ENCODE assay signal across 2 cellular contexts in the genomic region with DNA sequence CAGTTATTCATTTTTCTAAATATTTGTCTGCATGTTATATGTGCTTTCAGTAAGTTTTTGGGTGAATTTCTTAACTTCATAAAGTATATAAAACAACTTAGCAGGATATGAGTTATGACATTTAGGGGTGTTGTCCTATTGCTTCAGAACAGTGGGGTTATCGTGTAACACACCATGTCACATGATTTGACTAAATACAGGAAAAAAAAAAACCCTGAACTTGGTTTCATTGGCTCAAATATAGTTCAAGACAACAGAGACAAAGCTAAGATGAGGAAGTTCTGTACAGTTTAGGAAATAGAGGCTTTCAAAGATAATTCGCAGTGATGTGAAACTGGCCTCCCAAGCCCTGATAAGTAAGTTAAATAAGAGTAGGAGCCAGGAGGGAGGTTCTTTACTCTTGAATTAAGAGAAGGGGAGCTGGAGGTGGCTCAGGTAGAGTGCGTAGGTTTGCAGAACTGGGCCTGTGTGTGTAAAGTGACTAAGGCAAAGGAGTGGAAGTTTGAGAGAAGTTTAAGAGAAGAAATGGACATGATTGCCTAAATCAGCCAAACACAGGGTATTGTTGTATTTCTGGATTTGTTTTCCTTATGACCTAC.
TF ChIP-seq lines count a peak whose summit lies in the region.

No MANE protein-coding gene starts in this region.

TF ChIP-seq in A549, 52 proteins besides CTCF, POLR2A, EP300 and RAD21 (continued from another document):
- TF ChIP-seq TFCP2L1 (CRISPR knock-in tag; IDR thresholded peaks at IDR 0.05) = no peak

TF ChIP-seq in K562, 482 proteins besides CTCF, POLR2A, EP300 and RAD21 (continued from another document and continues in another):
- TF ChIP-seq, protein P1, sequence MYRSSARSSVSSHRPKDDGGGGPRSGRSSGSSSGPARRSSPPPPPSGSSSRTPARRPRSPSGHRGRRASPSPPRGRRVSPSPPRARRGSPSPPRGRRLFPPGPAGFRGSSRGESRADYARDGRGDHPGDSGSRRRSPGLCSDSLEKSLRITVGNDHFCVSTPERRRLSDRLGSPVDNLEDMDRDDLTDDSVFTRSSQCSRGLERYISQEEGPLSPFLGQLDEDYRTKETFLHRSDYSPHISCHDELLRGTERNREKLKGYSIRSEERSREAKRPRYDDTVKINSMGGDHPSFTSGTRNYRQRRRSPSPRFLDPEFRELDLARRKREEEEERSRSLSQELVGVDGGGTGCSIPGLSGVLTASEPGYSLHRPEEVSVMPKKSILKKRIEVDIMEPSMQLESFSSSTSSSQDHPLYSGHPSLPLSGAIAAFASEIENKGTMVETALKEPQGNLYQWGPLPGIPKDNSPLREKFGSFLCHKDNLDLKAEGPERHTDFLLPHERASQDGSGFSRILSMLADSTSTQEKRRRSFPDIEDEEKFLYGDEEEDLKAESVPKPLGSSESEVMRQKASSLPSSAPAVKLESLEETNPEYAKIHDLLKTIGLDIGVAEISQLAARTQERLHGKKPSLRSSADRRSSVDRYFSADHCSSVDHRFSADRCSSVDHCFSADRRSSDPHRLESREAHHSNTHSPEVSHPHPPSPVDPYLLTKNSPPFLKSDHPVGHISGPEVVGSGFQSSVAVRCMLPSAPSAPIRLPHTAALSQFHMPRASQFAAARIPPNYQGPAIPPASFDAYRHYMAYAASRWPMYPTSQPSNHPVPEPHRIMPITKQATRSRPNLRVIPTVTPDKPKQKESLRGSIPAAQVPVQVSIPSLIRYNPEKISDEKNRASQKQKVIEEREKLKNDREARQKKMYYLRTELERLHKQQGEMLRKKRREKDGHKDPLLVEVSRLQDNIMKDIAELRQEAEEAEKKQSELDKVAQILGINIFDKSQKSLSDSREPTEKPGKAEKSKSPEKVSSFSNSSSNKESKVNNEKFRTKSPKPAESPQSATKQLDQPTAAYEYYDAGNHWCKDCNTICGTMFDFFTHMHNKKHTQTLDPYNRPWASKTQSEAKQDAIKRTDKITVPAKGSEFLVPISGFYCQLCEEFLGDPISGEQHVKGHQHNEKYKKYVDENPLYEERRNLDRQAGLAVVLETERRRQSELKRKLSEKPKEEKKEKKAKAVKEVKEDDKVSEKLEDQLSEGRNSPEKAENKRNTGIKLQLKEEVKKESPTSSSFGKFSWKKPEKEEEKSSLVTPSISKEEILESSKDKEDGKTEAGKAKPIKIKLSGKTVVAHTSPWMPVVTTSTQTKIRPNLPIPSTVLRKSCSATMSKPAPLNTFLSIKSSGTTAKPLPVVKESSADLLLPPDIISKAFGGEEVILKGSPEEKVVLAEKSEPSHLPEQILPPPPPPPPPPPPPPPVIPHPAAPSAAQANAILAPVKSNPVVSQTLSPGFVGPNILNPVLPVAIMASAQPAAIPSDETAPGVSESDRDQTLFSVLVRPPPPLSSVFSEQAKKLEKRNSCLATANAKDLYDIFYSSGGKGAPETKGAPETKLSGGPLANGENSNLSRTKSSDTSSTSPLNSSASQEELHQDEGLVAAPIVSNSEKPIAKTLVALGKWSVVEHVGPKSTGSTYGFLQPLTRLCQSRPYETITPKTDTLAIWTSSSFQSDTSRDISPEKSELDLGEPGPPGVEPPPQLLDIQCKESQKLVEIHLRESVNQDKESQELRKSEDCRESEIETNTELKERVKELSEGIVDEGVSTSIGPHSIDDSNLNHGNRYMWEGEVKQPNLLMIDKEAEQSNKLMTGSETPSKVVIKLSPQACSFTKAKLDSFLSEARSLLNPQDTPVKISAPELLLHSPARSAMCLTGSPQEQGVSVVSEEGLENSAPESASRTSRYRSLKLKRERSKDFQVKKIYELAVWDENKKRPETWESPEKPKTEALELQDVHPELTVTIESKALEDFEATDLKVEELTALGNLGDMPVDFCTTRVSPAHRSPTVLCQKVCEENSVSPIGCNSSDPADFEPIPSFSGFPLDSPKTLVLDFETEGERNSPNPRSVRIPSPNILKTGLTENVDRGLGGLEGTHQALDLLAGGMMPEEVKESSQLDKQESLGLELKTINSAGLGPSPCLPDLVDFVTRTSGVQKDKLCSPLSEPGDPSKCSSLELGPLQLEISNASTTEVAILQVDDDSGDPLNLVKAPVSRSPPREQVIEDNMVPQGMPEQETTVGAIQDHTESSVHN (IDR thresholded peaks at IDR 0.05; ENCODE audit: borderline replicate concordance in 1 of 2, low read depth in 1 of 2) = no peak
- TF ChIP-seq, protein P2, sequence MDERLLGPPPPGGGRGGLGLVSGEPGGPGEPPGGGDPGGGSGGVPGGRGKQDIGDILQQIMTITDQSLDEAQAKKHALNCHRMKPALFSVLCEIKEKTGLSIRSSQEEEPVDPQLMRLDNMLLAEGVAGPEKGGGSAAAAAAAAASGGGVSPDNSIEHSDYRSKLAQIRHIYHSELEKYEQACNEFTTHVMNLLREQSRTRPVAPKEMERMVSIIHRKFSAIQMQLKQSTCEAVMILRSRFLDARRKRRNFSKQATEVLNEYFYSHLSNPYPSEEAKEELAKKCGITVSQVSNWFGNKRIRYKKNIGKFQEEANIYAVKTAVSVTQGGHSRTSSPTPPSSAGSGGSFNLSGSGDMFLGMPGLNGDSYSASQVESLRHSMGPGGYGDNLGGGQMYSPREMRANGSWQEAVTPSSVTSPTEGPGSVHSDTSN (CRISPR knock-in tag; IDR thresholded peaks at IDR 0.05; ENCODE audit: low read depth) = no peak
- TF ChIP-seq, protein P2 (tag; conservative IDR thresholded peaks at IDR 0.05; ENCODE audit: low read depth) = no peak; the same call in none of the 2 replicates
- TF ChIP-seq BDP1 (IDR thresholded peaks at IDR 0.05; ENCODE audit: insufficient read depth, insufficient read length) (no peak), PHF8 (IDR thresholded peaks at IDR 0.05; ENCODE audit: borderline replicate concordance, low read length) (peak; percentile 24; the same call in 1 of the 2 replicates), CBX2 (IDR thresholded peaks at IDR 0.05; ENCODE audit: insufficient read depth, low read length, poor library complexity, severe bottlenecking) (no peak), FIP1L1 (IDR thresholded peaks at IDR 0.05; ENCODE audit: low read depth, low read length, poor library complexity, severe bottlenecking) (no peak), ZNF778 (CRISPR knock-in tag; IDR thresholded peaks at IDR 0.05) (no peak), ZNF699 (CRISPR knock-in tag; IDR thresholded peaks at IDR 0.05; ENCODE audit: insufficient replicate concordance) (no peak), ZNF584 (CRISPR knock-in tag; IDR thresholded peaks at IDR 0.05; ENCODE audit: low read depth) (no peak), HIVEP1 (CRISPR knock-in tag; IDR thresholded peaks at IDR 0.05) (no peak), SRSF3 (IDR thresholded peaks at IDR 0.05; ENCODE audit: insufficient read depth, low read length) (no peak), ZNF561 (CRISPR knock-in tag; conservative IDR thresholded peaks at IDR 0.05) (no peak), CHD4 (IDR thresholded peaks at IDR 0.05; ENCODE audit: insufficient read depth, insufficient replicate concordance, low read depth, low read length, poor library complexity, severe bottlenecking) (no peak), RAD51 (IDR thresholded peaks at IDR 0.05; ENCODE audit: borderline replicate concordance, low read depth) (peak; percentile 72), SMARCB1 (IDR thresholded peaks at IDR 0.05; ENCODE audit: insufficient read length, low read depth) (peak; percentile 70), SREBF1 (IDR thresholded peaks at IDR 0.05; ENCODE audit: borderline replicate concordance, low read depth, low read length) (no peak), FOXM1 (IDR thresholded peaks at IDR 0.05; ENCODE audit: low read depth) (no peak; the same call in 1 of the 2 replicates), FOXM1 (CRISPR knock-in tag; IDR thresholded peaks at IDR 0.05; ENCODE audit: low read depth) (no peak)
- TF ChIP-seq, protein P3, sequence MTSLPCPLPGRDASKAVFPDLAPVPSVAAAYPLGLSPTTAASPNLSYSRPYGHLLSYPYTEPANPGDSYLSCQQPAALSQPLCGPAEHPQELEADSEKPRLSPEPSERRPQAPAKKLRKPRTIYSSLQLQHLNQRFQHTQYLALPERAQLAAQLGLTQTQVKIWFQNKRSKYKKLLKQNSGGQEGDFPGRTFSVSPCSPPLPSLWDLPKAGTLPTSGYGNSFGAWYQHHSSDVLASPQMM (CRISPR knock-in tag; IDR thresholded peaks at IDR 0.05) = no peak
- TF ChIP-seq, protein P4, sequence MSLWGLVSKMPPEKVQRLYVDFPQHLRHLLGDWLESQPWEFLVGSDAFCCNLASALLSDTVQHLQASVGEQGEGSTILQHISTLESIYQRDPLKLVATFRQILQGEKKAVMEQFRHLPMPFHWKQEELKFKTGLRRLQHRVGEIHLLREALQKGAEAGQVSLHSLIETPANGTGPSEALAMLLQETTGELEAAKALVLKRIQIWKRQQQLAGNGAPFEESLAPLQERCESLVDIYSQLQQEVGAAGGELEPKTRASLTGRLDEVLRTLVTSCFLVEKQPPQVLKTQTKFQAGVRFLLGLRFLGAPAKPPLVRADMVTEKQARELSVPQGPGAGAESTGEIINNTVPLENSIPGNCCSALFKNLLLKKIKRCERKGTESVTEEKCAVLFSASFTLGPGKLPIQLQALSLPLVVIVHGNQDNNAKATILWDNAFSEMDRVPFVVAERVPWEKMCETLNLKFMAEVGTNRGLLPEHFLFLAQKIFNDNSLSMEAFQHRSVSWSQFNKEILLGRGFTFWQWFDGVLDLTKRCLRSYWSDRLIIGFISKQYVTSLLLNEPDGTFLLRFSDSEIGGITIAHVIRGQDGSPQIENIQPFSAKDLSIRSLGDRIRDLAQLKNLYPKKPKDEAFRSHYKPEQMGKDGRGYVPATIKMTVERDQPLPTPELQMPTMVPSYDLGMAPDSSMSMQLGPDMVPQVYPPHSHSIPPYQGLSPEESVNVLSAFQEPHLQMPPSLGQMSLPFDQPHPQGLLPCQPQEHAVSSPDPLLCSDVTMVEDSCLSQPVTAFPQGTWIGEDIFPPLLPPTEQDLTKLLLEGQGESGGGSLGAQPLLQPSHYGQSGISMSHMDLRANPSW (CRISPR knock-in tag; IDR thresholded peaks at IDR 0.05) = no peak
- TF ChIP-seq, protein P5, sequence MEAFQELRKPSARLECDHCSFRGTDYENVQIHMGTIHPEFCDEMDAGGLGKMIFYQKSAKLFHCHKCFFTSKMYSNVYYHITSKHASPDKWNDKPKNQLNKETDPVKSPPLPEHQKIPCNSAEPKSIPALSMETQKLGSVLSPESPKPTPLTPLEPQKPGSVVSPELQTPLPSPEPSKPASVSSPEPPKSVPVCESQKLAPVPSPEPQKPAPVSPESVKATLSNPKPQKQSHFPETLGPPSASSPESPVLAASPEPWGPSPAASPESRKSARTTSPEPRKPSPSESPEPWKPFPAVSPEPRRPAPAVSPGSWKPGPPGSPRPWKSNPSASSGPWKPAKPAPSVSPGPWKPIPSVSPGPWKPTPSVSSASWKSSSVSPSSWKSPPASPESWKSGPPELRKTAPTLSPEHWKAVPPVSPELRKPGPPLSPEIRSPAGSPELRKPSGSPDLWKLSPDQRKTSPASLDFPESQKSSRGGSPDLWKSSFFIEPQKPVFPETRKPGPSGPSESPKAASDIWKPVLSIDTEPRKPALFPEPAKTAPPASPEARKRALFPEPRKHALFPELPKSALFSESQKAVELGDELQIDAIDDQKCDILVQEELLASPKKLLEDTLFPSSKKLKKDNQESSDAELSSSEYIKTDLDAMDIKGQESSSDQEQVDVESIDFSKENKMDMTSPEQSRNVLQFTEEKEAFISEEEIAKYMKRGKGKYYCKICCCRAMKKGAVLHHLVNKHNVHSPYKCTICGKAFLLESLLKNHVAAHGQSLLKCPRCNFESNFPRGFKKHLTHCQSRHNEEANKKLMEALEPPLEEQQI (IDR thresholded peaks at IDR 0.05) = no peak
- TF ChIP-seq, protein P6, sequence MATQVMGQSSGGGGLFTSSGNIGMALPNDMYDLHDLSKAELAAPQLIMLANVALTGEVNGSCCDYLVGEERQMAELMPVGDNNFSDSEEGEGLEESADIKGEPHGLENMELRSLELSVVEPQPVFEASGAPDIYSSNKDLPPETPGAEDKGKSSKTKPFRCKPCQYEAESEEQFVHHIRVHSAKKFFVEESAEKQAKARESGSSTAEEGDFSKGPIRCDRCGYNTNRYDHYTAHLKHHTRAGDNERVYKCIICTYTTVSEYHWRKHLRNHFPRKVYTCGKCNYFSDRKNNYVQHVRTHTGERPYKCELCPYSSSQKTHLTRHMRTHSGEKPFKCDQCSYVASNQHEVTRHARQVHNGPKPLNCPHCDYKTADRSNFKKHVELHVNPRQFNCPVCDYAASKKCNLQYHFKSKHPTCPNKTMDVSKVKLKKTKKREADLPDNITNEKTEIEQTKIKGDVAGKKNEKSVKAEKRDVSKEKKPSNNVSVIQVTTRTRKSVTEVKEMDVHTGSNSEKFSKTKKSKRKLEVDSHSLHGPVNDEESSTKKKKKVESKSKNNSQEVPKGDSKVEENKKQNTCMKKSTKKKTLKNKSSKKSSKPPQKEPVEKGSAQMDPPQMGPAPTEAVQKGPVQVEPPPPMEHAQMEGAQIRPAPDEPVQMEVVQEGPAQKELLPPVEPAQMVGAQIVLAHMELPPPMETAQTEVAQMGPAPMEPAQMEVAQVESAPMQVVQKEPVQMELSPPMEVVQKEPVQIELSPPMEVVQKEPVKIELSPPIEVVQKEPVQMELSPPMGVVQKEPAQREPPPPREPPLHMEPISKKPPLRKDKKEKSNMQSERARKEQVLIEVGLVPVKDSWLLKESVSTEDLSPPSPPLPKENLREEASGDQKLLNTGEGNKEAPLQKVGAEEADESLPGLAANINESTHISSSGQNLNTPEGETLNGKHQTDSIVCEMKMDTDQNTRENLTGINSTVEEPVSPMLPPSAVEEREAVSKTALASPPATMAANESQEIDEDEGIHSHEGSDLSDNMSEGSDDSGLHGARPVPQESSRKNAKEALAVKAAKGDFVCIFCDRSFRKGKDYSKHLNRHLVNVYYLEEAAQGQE (CRISPR knock-in tag; IDR thresholded peaks at IDR 0.05; ENCODE audit: low read depth) = no peak
